8 cellular contexts compared by ENCODE assay signal in genomic region chr2:102619414-102620319, GRCh38. TPM values are rescaled to one million over a fixed set of nuclear protein-coding genes. Genes with fewer than 3 reads are reported as not detected.
A peak's percentile ranks its signal among the peaks of the same experiment; 100 is the strongest.
DNase-seq lines count a peak whose midpoint lies in the region; ATAC-seq and TF ChIP-seq lines count a peak whose summit lies in the region.

SLC9A2 (plus strand) TSS chr2:102619553; CDS start chr2:102619849, 296 bp downstream.

- no peaks in the 10 kb centered on the region for H3K4me1 ChIP-seq in prostate gland (replicated peaks)

- H3K36me3 ChIP-seq in prostate gland, result no peaks in the 10 kb centered on the region

- peak; percentile 68 to 79 for ATAC-seq in left cardiac atrium

- peak within 1 kb of the TSS; percentile 43 to 51 for H3K4me3 ChIP-seq in prostate gland

- no peak for TF ChIP-seq CTCF in prostate gland (IDR thresholded peaks at IDR 0.05)

- TF ChIP-seq POLR2A in prostate gland (IDR thresholded peaks at IDR 0.05), result no peak

- intact Hi-C loops in left cardiac atrium (cut with DNase I) (loop anchor here in 1 of 2 donors (10.0 kb wide), 1 partner anchor 145 kb away; the partner anchor contains the start of gene SLC9A4), prostate gland (cut with DNase I) (no loop called here)

- H3K9me3 ChIP-seq in prostate gland, result no peaks in the 10 kb centered on the region

- peak within 1 kb of the TSS; percentile 74 to 79 for H3K27ac ChIP-seq in prostate gland

- DNase-seq in CD1c-positive myeloid dendritic cell (ENCODE audit: extremely low spot score), result peak; percentile 14
- peak; percentile 31 for DNase-seq in HK-2 (ENCODE audit: unreplicated experiment)
- peak; percentile 37 to 50 for DNase-seq in activated T-cell treated with anti-CD3 and anti-CD28 coated beads, Interleukin-2, amount 50 U/mL, for 48 hours
- DNase-seq in left cardiac atrium, result no peak
- peak; percentile 24 for DNase-seq in prostate gland (ENCODE audit: low spot score)
- DNase-seq in central memory CD4-positive, alpha-beta T cell, result no peak
- DNase-seq in HPDE6-E6E7 (ENCODE audit: extremely low spot score), result no peak
- DNase-seq in NCI-H1694 (lab: John Stamatoyannopoulos, UW), result no peak

- 5% methylated on average over 38 of the region's 85 CpGs for WGBS in prostate gland

- H3K27me3 ChIP-seq in prostate gland (replicated peaks; ENCODE audit: insufficient read depth), result no peaks in the 10 kb centered on the region

RNA-seq across cellular contexts. Expression of gene SLC9A2, which starts in this region (rescaled TPM):
- total RNA-seq in left cardiac atrium (under 1 TPM in 1 of 2 donors, not detected in 1; 0.03 TPM), prostate gland (10 to 100 TPM in 1 of 2 donors, 1 to 10 TPM in 1; 7.3 to 22.4 TPM)

Comparison
In these comparisons a context has a peak if more than half of its experiments do, and no peak if none do; other contexts are left out.
1. RNA of gene SLC9A2 (total RNA-seq): 7.3 to 22.4 TPM in prostate gland; 0.03 TPM in left cardiac atrium; every median in the first group is over 4 times any median in the second.
2. Peak in ATAC-seq in left cardiac atrium; RNA of the gene not detected or under 1 TPM.
3. DNase-seq: peak in CD1c-positive myeloid dendritic cell (single experiment), HK-2 (single experiment), activated T-cell treated with anti-CD3 and anti-CD28 coated beads, Interleukin-2, amount 50 U/mL, for 48 hours (2 of 2) and prostate gland (single experiment); none in left cardiac atrium (single experiment), central memory CD4-positive, alpha-beta T cell (single experiment), HPDE6-E6E7 (single experiment) and NCI-H1694 (single experiment).